ENCODE assay signal across 10 cellular contexts in the genomic region with DNA sequence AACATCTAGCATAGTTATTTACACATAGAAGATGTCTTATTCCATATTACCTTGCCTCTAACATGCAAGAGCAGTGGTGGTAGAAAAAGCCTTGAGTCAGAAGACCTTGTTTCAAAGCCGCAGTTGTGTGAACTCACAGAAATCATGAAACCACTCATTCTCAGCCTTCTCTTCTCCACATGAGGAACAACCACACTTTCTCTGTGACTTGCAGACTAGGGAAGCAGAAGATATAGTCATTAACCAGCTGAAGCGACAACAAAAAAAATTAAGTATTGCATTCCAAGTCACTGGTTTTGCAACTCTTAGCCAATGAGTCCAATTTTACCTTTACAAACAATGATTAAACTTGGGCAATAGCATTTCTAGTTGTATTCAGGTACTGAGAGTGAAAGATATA. TPM values are rescaled to one million over a fixed set of nuclear protein-coding genes. Genes with fewer than 3 reads are reported as not detected.
A peak's percentile ranks its signal among the peaks of the same experiment; 100 is the strongest.
DNase-seq lines count a peak whose midpoint lies in the region; ATAC-seq, FAIRE-seq and TF ChIP-seq lines count a peak whose summit lies in the region.
"Had no signal": no experiment of that assay in that cellular context is flagged by ENCODE, and none has a peak within 500 bp of the region (broad histone marks: within the 10 kb centered on the region; RNA-seq: fewer than 3 reads in every experiment).

No MANE protein-coding gene starts in this region.

- peak; percentile 90 for ATAC-seq in GM19463 (IDR thresholded peaks at IDR 0.05; ENCODE audit: unreplicated experiment)
- peak; percentile 84 for ATAC-seq in HG02981 (IDR thresholded peaks at IDR 0.05; ENCODE audit: unreplicated experiment)
- ATAC-seq: activated CD4-positive, alpha-beta T cell treated with anti-CD3 and anti-CD28 coated beads for 36 hours had no signal

- no peak for TF ChIP-seq CTCF in foreskin fibroblast (IDR thresholded peaks at IDR 0.05; ENCODE audit: low read depth, low read length)

- no peak for TF ChIP-seq POLR2A in GM12892 (IDR thresholded peaks at IDR 0.05; ENCODE audit: low read depth, low read length)

- H3K4me3 ChIP-seq in foreskin fibroblast (ENCODE audit: low read depth in 1 of 2, low read length in 2 of 2) = no peak overlapping the region
- H3K4me3 ChIP-seq: stomach had no signal

- peak; percentile 73 for FAIRE-seq in GM12892 (lab: Jason Lieb, UNC)

- intact Hi-C loops in posterior cingulate gyrus (cut with DNase I) = no loop called here

- DNase-seq in GM12892 (ENCODE audit: insufficient read length) (peak; percentile 19), MV-4-11 (lab: John Stamatoyannopoulos, UW) (peak; percentile 88), NCI-H187 (lab: John Stamatoyannopoulos, UW) (no peak), posterior cingulate gyrus (no peak), foreskin fibroblast (no peak)
- DNase-seq in stimulated activated CD4-positive, alpha-beta T cell treated with anti-CD3 and anti-CD28 coated beads, Interleukin-1b, Interleukin-23, amount 100 ng/mL, for 48 hours = no peak
- DNase-seq: activated CD4-positive, alpha-beta T cell treated with anti-CD3 and anti-CD28 coated beads for 36 hours; stomach had no signal

RNA-seq across cellular contexts. Expression of a gene that starts 19.0 kb away (rescaled TPM):
- polyA plus RNA-seq in GM12892 (2012; ENCODE audit: missing spikeins) = 47.1 TPM

Comparison
In these comparisons a context has a peak if more than half of its experiments do, and no peak if none do; other contexts are left out.
1. DNase-seq: peak in GM12892 (single experiment) and MV-4-11 (single experiment); none in NCI-H187 (0 of 2), posterior cingulate gyrus (0 of 10), stimulated activated CD4-positive, alpha-beta T cell treated with anti-CD3 and anti-CD28 coated beads, Interleukin-1b, Interleukin-23, amount 100 ng/mL, for 48 hours (single experiment) and foreskin fibroblast (0 of 2).